ENCODE assay signal across 1 cellular context in the genomic region with DNA sequence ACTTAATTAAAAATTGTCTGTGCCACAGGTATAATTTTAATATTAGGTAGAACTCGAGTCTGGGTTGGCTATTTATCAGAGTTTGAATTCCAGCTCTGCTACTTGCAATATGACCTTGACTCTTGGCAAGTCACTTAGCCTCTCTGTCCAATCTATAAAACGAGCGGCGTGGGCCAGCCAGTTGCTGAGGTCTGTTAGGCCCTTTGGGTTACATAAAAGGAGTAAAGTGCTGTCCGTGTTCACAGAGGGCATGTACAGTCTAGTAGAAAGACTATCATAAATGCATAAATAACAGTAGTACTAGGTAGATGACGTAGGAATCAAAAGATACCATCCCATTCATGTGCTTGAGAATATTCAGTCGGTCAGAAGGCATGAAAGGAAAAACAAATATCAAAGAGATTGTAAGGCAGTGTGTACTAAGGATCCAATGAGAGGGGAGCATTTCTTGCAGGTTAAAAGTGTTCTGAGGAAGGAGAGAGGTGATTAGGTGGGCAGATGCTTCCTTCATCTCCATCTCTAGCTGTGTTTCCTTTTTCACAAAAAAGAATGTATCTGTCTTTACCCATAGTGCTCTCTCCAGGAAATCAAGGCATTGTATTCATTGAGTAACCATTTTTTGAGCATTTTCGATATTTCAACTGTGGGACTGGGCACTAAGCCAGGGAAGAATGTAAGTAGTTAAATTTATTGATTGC.
TF ChIP-seq lines count a peak whose summit lies in the region.

No MANE protein-coding gene starts in this region.

TF ChIP-seq in endothelial cell of umbilical vein, 7 proteins besides CTCF, POLR2A, EP300 and RAD21 (continued from another document):
- no peak for TF ChIP-seq FOS (IDR thresholded peaks at IDR 0.05; ENCODE audit: borderline replicate concordance, insufficient read depth, low read length)
TF ChIP-seq in endothelial cell of umbilical vein: peak in this region for 0.
